ENCODE assay signal across 19 cellular contexts in genomic region chr9:37958154-37958553, GRCh38. TPM values are rescaled to one million over a fixed set of nuclear protein-coding genes. Genes with fewer than 3 reads are reported as not detected.
DNase-seq lines count a peak whose midpoint lies in the region; ATAC-seq and TF ChIP-seq lines count a peak whose summit lies in the region.
"Had no signal": no experiment of that assay in that cellular context is flagged by ENCODE, and none has a peak within 500 bp of the region (broad histone marks: within the 10 kb centered on the region; RNA-seq: fewer than 3 reads in every experiment).

No MANE protein-coding gene starts in this region.

- H3K4me2 ChIP-seq in IMR-90 (ENCODE audit: low read depth, low read length), result no peak overlapping the region

- H3K9me1 ChIP-seq in IMR-90 (ENCODE audit: insufficient read depth, low read length), result peaks cover 37% of the 10 kb centered on the region

- peaks cover 10% of the 10 kb centered on the region for H3K27me3 Mint-ChIP-seq in endothelial cell (ENCODE audit: unreplicated experiment)
- H3K27me3 Mint-ChIP-seq in activated CD8-positive, alpha-beta T cell treated with anti-CD3 and anti-CD28 coated beads for 36 hours, result no peaks in the 10 kb centered on the region

- TF ChIP-seq RAD21 in IMR-90 (IDR thresholded peaks at IDR 0.05; ENCODE audit: low read length), result no peak

- H3K9me3 Mint-ChIP-seq in endothelial cell (ENCODE audit: unreplicated experiment), result no peaks in the 10 kb centered on the region
- H3K9me3 Mint-ChIP-seq in activated CD8-positive, alpha-beta T cell treated with anti-CD3 and anti-CD28 coated beads for 36 hours, result no peaks in the 10 kb centered on the region
- H3K9me3 Mint-ChIP-seq: CD14-positive monocyte had no signal

- peak overlapping the region; percentile 29; the same call in 1 of the 2 replicates for H2BK20ac ChIP-seq in IMR-90 (ENCODE audit: low read depth, low read length)

- peak overlapping the region; percentile 60; the same call in 1 of the 2 replicates for H4K91ac ChIP-seq in IMR-90 (ENCODE audit: insufficient read depth, low read depth, low read length)

- H3K56ac ChIP-seq in IMR-90 (ENCODE audit: extremely low read depth, insufficient read depth, low read length), result no peak overlapping the region

- dilution Hi-C loops in IMR-90 (cut with HindIII; ENCODE audit: low sequenced_read_pairs, unreplicated experiment), result no loop called here

- no peak for DNase-seq in IMR-90
- DNase-seq in body of pancreas, result no peak
- DNase-seq in endothelial cell (ENCODE audit: low spot score), result no peak
- peak; percentile 41 for DNase-seq in spleen
- no peak for DNase-seq in G401 (ENCODE audit: low spot score)
- DNase-seq in activated CD8-positive, alpha-beta T cell treated with anti-CD3 and anti-CD28 coated beads for 36 hours, result no peak
- no peak for DNase-seq in stimulated activated CD4-positive, alpha-beta T cell treated with anti-CD3 and anti-CD28 coated beads, Interleukin-12 subunit alpha, Interleukin-12 subunit beta, amount 100 ng/mL, for 4 hours
- DNase-seq: GDM1, KG1, NCI-H1092 treated with DMSO at 0.1 percent for 48 hours, NCI-H1436 treated with DMSO at 0.1 percent for 48 hours, NCI-H1930, NCI-H226, NCI-H510A treated with DMSO at 0.1 percent for 48 hours, NCI-H748 treated with DMSO at 0.1 percent for 48 hours, SJCRH30 had no signal

- no peak overlapping the region for H3K4me3 Mint-ChIP-seq in endothelial cell (ENCODE audit: unreplicated experiment)
- no peak overlapping the region for H3K4me3 Mint-ChIP-seq in activated CD8-positive, alpha-beta T cell treated with anti-CD3 and anti-CD28 coated beads for 36 hours

- H3K36me3 Mint-ChIP-seq in endothelial cell (ENCODE audit: low read depth, unreplicated experiment), result peaks cover 29% of the 10 kb centered on the region
- peaks cover 2% of the 10 kb centered on the region for H3K36me3 Mint-ChIP-seq in activated CD8-positive, alpha-beta T cell treated with anti-CD3 and anti-CD28 coated beads for 36 hours (ENCODE audit: low read depth)

- H3K4me1 ChIP-seq in IMR-90 (ENCODE audit: control insufficient read depth, insufficient read depth, low read length) (peaks cover 16% of the 10 kb centered on the region), body of pancreas (peaks cover 53% of the 10 kb centered on the region), spleen (peaks cover 0 to 30% (median 10%) of the 10 kb centered on the region in 6 donors)

- peak overlapping the region; percentile 17 for H2BK5ac ChIP-seq in IMR-90 (ENCODE audit: low read depth, low read length, poor library complexity, severe bottlenecking)

- intact Hi-C loops in IMR-90 (cut with micrococcal nuclease), result no loop called here
- intact Hi-C loops in body of pancreas (cut with DNase I), result no loop called here
- intact Hi-C loops in spleen (cut with DNase I; ENCODE audit: low total_unique reads), result no loop called here
- intact Hi-C loops in activated CD8-positive, alpha-beta T cell treated with anti-CD3 and anti-CD28 coated beads for 36 hours (cut with micrococcal nuclease), result no loop called here

- no peak overlapping the region for H3K9ac ChIP-seq in IMR-90 (ENCODE audit: low read depth, low read length)

- ATAC-seq in IMR-90 (ENCODE audit: low read depth), result no peak
- ATAC-seq in body of pancreas, result no peak
- no peak for ATAC-seq in HG03565 (IDR thresholded peaks at IDR 0.05; ENCODE audit: unreplicated experiment)
- no peak for ATAC-seq in activated CD8-positive, alpha-beta T cell treated with anti-CD3 and anti-CD28 coated beads for 36 hours
- ATAC-seq: Panc1 had no signal

- H2AFZ ChIP-seq in IMR-90 (replicated peaks; ENCODE audit: low read length, poor library complexity), result peak overlapping the region; percentile 27

- H3K27ac Mint-ChIP-seq in endothelial cell (ENCODE audit: unreplicated experiment), result peak overlapping the region; percentile 27
- no peak overlapping the region for H3K27ac Mint-ChIP-seq in activated CD8-positive, alpha-beta T cell treated with anti-CD3 and anti-CD28 coated beads for 36 hours
- H3K27ac Mint-ChIP-seq: CD14-positive monocyte had no signal

- POLR2A ChIA-PET in IMR-90 (lab: Charles Lee; ENCODE audit: unreplicated experiment), result no interaction called here
- POLR2A ChIA-PET in activated CD8-positive, alpha-beta T cell treated with anti-CD3 and anti-CD28 coated beads for 36 hours (lab: Charles Lee), result no interaction called here

- H3K4me1 Mint-ChIP-seq in endothelial cell (ENCODE audit: unreplicated experiment), result peaks cover 28% of the 10 kb centered on the region
- H3K4me1 Mint-ChIP-seq in activated CD8-positive, alpha-beta T cell treated with anti-CD3 and anti-CD28 coated beads for 36 hours (ENCODE audit: low read depth), result peaks cover 25% of the 10 kb centered on the region

- peak overlapping the region; percentile 35 to 47; a peak in 2 of 4 replicates for H4K8ac ChIP-seq in IMR-90 (ENCODE audit: low read depth in 2 of 2, low read length in 2 of 2)

- no peak overlapping the region for H3K23ac ChIP-seq in IMR-90 (ENCODE audit: low read depth, low read length)

- WGBS in IMR-90 (ENCODE audit: extremely low coverage in 2 of 2, insufficient read length in 1 of 2), 2 experiments, result 90% methylated on average over 4 of the region's 9 CpGs; no CpG with 5 or more reads in 1 of the 2 experiments
- WGBS in body of pancreas, 2 donors, result 84 to 92% methylated on average over 9 of the region's 9 CpGs
- 85 to 93% (median 90%) methylated on average over 9 of the region's 9 CpGs for WGBS in spleen, 5 donors

- H3K4ac ChIP-seq in IMR-90 (ENCODE audit: low read depth, low read length), result peak overlapping the region; percentile 43; the same call in 1 of the 2 replicates

- no peaks in the 10 kb centered on the region for H3K27me3 ChIP-seq in IMR-90 (ENCODE audit: control insufficient read depth, insufficient read depth, low read length)
- no peaks in the 10 kb centered on the region for H3K27me3 ChIP-seq in body of pancreas
- no peaks in the 10 kb centered on the region for H3K27me3 ChIP-seq in spleen (replicated peaks in 1 of 7)
- H3K27me3 ChIP-seq: SJCRH30 had no signal

- no peak overlapping the region for H3K14ac ChIP-seq in IMR-90 (replicated peaks; ENCODE audit: low read depth, low read length)

- H3K9me3 ChIP-seq in IMR-90 (ENCODE audit: control insufficient read depth, insufficient read depth, low read length) (no peaks in the 10 kb centered on the region), body of pancreas (no peaks in the 10 kb centered on the region), spleen (no peaks in the 10 kb centered on the region)
- H3K9me3 ChIP-seq: SJCRH30 had no signal

- peak overlapping the region; percentile 37; the same call in 1 of the 2 replicates for H2BK120ac ChIP-seq in IMR-90 (ENCODE audit: low read depth, low read length)

- H2BK15ac ChIP-seq in IMR-90 (ENCODE audit: low read depth, low read length), result peak overlapping the region; percentile 79; the same call in 2 of the 3 replicates

- H3K27ac ChIP-seq in IMR-90 (ENCODE audit: insufficient read depth, low read length) (no peak overlapping the region), body of pancreas (peak overlapping the region in 3 of 4 donors; percentile 5 to 63 (median 53)), spleen (no peak overlapping the region)
- H3K27ac ChIP-seq: SJCRH30 had no signal

- TF ChIP-seq POLR2A in IMR-90 (IDR thresholded peaks at IDR 0.05; ENCODE audit: low read depth, low read length) (no peak), body of pancreas (IDR thresholded peaks at IDR 0.05) (no peak), spleen (IDR thresholded peaks at IDR 0.05) (no peak)

- TF ChIP-seq CTCF in IMR-90 (conservative IDR thresholded peaks at IDR 0.05; ENCODE audit: low read depth, low read length), result no peak
- no peak for TF ChIP-seq CTCF in body of pancreas (IDR thresholded peaks at IDR 0.05)
- TF ChIP-seq CTCF in endothelial cell (IDR thresholded peaks at IDR 0.05; ENCODE audit: unreplicated experiment), result no peak
- no peak for TF ChIP-seq CTCF in spleen (IDR thresholded peaks at IDR 0.05 in 8 of 11, conservative IDR thresholded peaks at IDR 0.05 in 3 of 11)
- no peak for TF ChIP-seq CTCF in activated CD8-positive, alpha-beta T cell treated with anti-CD3 and anti-CD28 coated beads for 36 hours (IDR thresholded peaks at IDR 0.05)

- peak overlapping the region; percentile 49 for H2AK5ac ChIP-seq in IMR-90 (ENCODE audit: low read depth, low read length)

- peaks cover 55 to 92% of the 10 kb centered on the region in 2 experiments for H3K79me1 ChIP-seq in IMR-90 (ENCODE audit: low read depth in 1 of 2, low read length in 2 of 2)

- H4K20me1 ChIP-seq in IMR-90 (ENCODE audit: insufficient read depth, low read length), result peaks cover 13% of the 10 kb centered on the region

- H3K36me3 ChIP-seq in IMR-90 (ENCODE audit: control insufficient read depth, insufficient read depth, low read length) (peaks cover 35% of the 10 kb centered on the region), body of pancreas (replicated peaks in 1 of 2; ENCODE audit: insufficient read depth in 1 of 2, low read depth in 2 of 2) (peaks cover 0 to 3% of the 10 kb centered on the region in 2 donors), spleen (peaks cover 0 to 16% (median 0%) of the 10 kb centered on the region in 6 donors)

- no peak overlapping the region for H3K4me3 ChIP-seq in IMR-90 (ENCODE audit: insufficient read depth, low read depth, low read length)
- H3K4me3 ChIP-seq in body of pancreas, result no peak overlapping the region
- H3K4me3 ChIP-seq in spleen, result no peak overlapping the region
- H3K4me3 ChIP-seq: SJCRH30 had no signal

- CTCF ChIA-PET in IMR-90 (lab: Yijun Ruan, JAX), result no interaction called here
- CTCF ChIA-PET in activated CD8-positive, alpha-beta T cell treated with anti-CD3 and anti-CD28 coated beads for 36 hours (lab: Charles Lee), result no interaction called here

- in situ Hi-C loops in IMR-90 (cut with MboI; ENCODE audit: low sequenced_read_pairs), result no loop called here
- in situ Hi-C loops in G401 (cut with HindIII; ENCODE audit: low sequenced_read_pairs), result no loop called here

- no TSS peak for BruUV-seq in IMR-90 (replicated peaks; lab: Mats Ljungman, UMichigan)

- no peak overlapping the region for H4K5ac ChIP-seq in IMR-90 (ENCODE audit: low read depth, low read length)

- H2AK9ac ChIP-seq in IMR-90 (replicated peaks; ENCODE audit: low read depth, low read length, poor library complexity), result no peak overlapping the region

- H3K18ac ChIP-seq in IMR-90 (ENCODE audit: low read depth, low read length), result no peak overlapping the region

RNA-seq across cellular contexts. Expression of gene SLC25A51, which starts 54.2 kb away (rescaled TPM):
- total RNA-seq in IMR-90 (2012; rRNA removed), result 63.0 and 81.6 TPM in 2 replicates
- polyA plus RNA-seq in IMR-90 (2012; rRNA removed), result 10.6 and 14.1 TPM in 2 replicates
- 8.0 and 8.1 TPM in 2 replicates for polyA plus RNA-seq in IMR-90 (2012; cell fraction: cytosol; rRNA removed)
- polyA plus RNA-seq in IMR-90 (2012; cell fraction: nucleus; rRNA removed; ENCODE audit: low replicate concordance), result 4.5 and 18.3 TPM in 2 replicates
- total RNA-seq in body of pancreas, result 10 to 100 TPM; 17.1 to 18.1 TPM
- 28.5 TPM for total RNA-seq in endothelial cell (ENCODE audit: unreplicated experiment)
- total RNA-seq in spleen, result 10 to 100 TPM; 22.3 to 36.9 (median 32.9) TPM
- 1 to 10 TPM; 3.7 to 7.4 (median 5.1) TPM for polyA plus RNA-seq in spleen
- 29.8 and 36.2 TPM in 2 replicates for total RNA-seq in G401 (2014; rRNA removed; shearing (Covaris generic))
- total RNA-seq in activated CD8-positive, alpha-beta T cell treated with anti-CD3 and anti-CD28 coated beads for 36 hours, result 10 to 100 TPM; 27.1 to 27.2 TPM

Comparison
In these comparisons a context has a peak if more than half of its experiments do, and no peak if none do; other contexts are left out.
1. H3K27ac ChIP-seq: peak in body of pancreas (3 of 4); none in IMR-90 (single experiment) and spleen (0 of 8).